8 cellular contexts compared by ENCODE assay signal in the genomic region with DNA sequence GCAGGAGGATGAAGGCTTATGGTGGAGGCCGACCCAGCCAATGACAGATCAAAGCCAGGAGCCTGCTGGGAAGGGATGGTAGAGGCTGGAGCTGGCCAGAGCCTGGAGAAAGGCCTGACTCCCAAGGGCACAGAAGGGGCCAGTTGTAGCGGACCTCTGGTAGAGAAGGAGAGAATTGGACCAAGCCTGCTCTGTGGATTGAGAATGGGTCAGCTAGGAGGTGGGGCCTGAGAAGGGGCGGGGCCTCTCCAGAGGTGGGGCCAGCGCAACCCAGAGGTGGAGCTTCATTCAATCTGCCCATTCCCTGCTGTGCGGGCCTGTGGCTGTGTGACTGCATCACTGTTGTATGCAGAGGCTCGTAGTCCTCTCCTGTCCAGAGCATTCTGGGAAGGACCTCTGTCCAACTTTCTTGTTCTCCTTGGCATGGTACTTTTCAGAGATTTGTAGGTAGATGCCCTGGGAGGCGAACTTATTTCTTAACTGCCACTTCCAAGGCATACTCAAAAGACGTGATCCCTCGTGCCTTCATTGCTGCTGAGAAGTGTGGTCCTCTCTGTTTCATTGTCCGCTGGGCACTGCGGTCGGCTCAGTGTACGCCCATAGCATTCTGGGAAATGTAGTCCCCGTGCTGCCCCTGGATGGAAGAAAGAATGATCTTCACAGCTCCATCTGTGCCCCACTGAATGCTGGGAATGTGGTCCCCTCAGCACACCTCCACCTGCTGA. TPM values are rescaled to one million over a fixed set of nuclear protein-coding genes. Genes with fewer than 3 reads are reported as not detected.
DNase-seq lines count a peak whose midpoint lies in the region; ATAC-seq and TF ChIP-seq lines count a peak whose summit lies in the region.

No MANE protein-coding gene starts in this region.

- peaks cover 29% of the 10 kb centered on the region for H3K27me3 ChIP-seq in OCI-LY3 (ENCODE audit: low read depth, low read length)

- peak overlapping the region; percentile 60; the same call in 1 of the 2 replicates for H3K9ac ChIP-seq in ES-I3 (ENCODE audit: low read depth, low read length)
- H3K9ac ChIP-seq in OCI-LY3 (ENCODE audit: low read length) = no peak overlapping the region

- H3K36me3 ChIP-seq in ES-I3 (ENCODE audit: insufficient read depth, low read length) (no peaks in the 10 kb centered on the region), OCI-LY3 (replicated peaks; ENCODE audit: low read depth, low read length) (no peaks in the 10 kb centered on the region)

- TF ChIP-seq CTCF in 22Rv1 (IDR thresholded peaks at IDR 0.05) = no peak
- TF ChIP-seq CTCF in OCI-LY3 (IDR thresholded peaks at IDR 0.05; ENCODE audit: low read depth, low read length) = no peak
- no peak for TF ChIP-seq CTCF in cardiac fibroblast (IDR thresholded peaks at IDR 0.05; ENCODE audit: low read depth, low read length)

- no peaks in the 10 kb centered on the region for H3K9me3 ChIP-seq in ES-I3 (ENCODE audit: control insufficient read depth, insufficient read depth, low read length)
- H3K9me3 ChIP-seq in OCI-LY3 (ENCODE audit: insufficient read depth, low read length) = no peaks in the 10 kb centered on the region

- peak overlapping the region; percentile 96 for H3K27ac ChIP-seq in 22Rv1
- H3K27ac ChIP-seq in OCI-LY3 (ENCODE audit: low read length) = no peak overlapping the region

- H4K20me1 ChIP-seq in OCI-LY3 (ENCODE audit: insufficient read depth, low read length) = no peaks in the 10 kb centered on the region

- no peaks in the 10 kb centered on the region for H3K79me2 ChIP-seq in OCI-LY3 (ENCODE audit: low read length)

- no peak overlapping the region for H2AFZ ChIP-seq in OCI-LY3 (ENCODE audit: low read depth, low read length)

- no peak for ATAC-seq in HG03378 (IDR thresholded peaks at IDR 0.05; ENCODE audit: unreplicated experiment)
- no peak for ATAC-seq in GM19463 (IDR thresholded peaks at IDR 0.05; ENCODE audit: unreplicated experiment)

- H3K4me2 ChIP-seq in OCI-LY3 (ENCODE audit: low read length) = peak overlapping the region; percentile 11; the same call in 1 of the 2 replicates

- H3K4me3 ChIP-seq in OCI-LY3 (ENCODE audit: low read length) (no peak overlapping the region), cardiac fibroblast (replicated peaks in 1 of 2; ENCODE audit: low read depth in 2 of 2, low read length in 2 of 2) (peak overlapping the region; percentile 5 to 31)

- peaks cover 21% of the 10 kb centered on the region for H3K4me1 ChIP-seq in ES-I3 (ENCODE audit: insufficient read depth, low read length)
- H3K4me1 ChIP-seq in OCI-LY3 (ENCODE audit: low read length) = peaks cover 21% of the 10 kb centered on the region; the same call in 1 of the 2 replicates

- peak; percentile 70 to 91 for DNase-seq in cardiac fibroblast (ENCODE audit: low read depth in 2 of 2)
- peak; percentile 79 to 81 for DNase-seq in lung microvascular endothelial cell (ENCODE audit: low read depth in 2 of 2)
- DNase-seq in DMS79 (lab: John Stamatoyannopoulos, UW) = no peak

RNA-seq across cellular contexts. Expression of a gene that starts 6.7 kb away (rescaled TPM):
- total RNA-seq in lung microvascular endothelial cell = 0.20 and 0.22 TPM in 2 replicates

RNA-seq across cellular contexts. Expression of a gene that starts 8.8 kb away (rescaled TPM):
- total RNA-seq in lung microvascular endothelial cell = 34.9 and 37.0 TPM in 2 replicates

RNA-seq across cellular contexts. Expression of a gene that starts 36.0 kb away (rescaled TPM):
- not detected in 2 replicates for total RNA-seq in lung microvascular endothelial cell

RNA-seq across cellular contexts. Expression of a gene that starts 36.4 kb away (rescaled TPM):
- 2.0 and 2.2 TPM in 2 replicates for total RNA-seq in lung microvascular endothelial cell

RNA-seq across cellular contexts. Expression of a gene that starts 45.6 kb away (rescaled TPM):
- 10.0 and 14.5 TPM in 2 replicates for total RNA-seq in lung microvascular endothelial cell
